20 cellular contexts compared by ENCODE assay signal in the genomic region with DNA sequence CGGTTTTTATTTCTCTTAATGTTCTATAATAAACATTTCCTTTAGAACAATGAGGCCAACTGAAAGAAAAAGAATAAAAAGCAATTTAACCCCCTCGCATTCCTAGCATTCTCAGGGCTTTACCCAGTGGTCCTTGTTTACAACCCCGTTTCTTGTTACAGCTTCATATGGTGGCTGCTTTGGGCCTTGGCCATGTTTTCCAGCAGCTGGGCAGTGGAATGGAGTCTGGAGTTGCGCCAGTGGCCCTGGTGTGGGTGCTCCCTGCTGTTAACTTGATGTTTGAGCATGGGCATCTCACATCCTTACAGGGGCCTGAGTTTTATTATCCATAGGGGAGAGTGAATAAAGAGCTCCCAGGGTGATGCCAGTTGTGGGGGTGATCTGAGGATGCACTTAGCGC. TPM values are rescaled to one million over a fixed set of nuclear protein-coding genes. Genes with fewer than 3 reads are reported as not detected.
DNase-seq lines count a peak whose midpoint lies in the region; ATAC-seq, FAIRE-seq and TF ChIP-seq lines count a peak whose summit lies in the region.
"Had no signal": no experiment of that assay in that cellular context is flagged by ENCODE, and none has a peak within 500 bp of the region (broad histone marks: within the 10 kb centered on the region; RNA-seq: fewer than 3 reads in every experiment).

No MANE protein-coding gene starts in this region.

- no peak overlapping the region for H2BK12ac ChIP-seq in H1 (ENCODE audit: low read depth, low read length)

- DNase-seq in COR-L47 (lab: John Stamatoyannopoulos, UW) (peak; percentile 26), M059J (ENCODE audit: low read depth) (peak; percentile 43), H1 (ENCODE audit: low read depth in 1 of 2, low spot score in 2 of 2) (no peak), neural progenitor cell (ENCODE audit: low spot score) (no peak), hepatocyte (ENCODE audit: low spot score) (no peak)
- no peak for DNase-seq in effector memory CD4-positive, alpha-beta T cell
- DNase-seq: adrenal gland, Caco-2, immature natural killer cell, mesenchymal stem cell, NCI-H1436 treated with DMSO at 0.1 percent for 48 hours, NCI-H2227 treated with DMSO at 0.1 percent for 48 hours, nephron progenitor cell had no signal

- H3K4me1 ChIP-seq in H1 (replicated peaks in 1 of 4; ENCODE audit: control insufficient read depth in 3 of 4, insufficient read depth in 4 of 4, low read length in 3 of 4) (peaks cover 0 to 4% (median under 1%) of the 10 kb centered on the region in 4 experiments; a peak in 2 of 7 replicates), neural progenitor cell (no peaks in the 10 kb centered on the region), hepatocyte (ENCODE audit: insufficient read depth) (no peaks in the 10 kb centered on the region)
- H3K4me1 ChIP-seq in effector memory CD4-positive, alpha-beta T cell (ENCODE audit: control insufficient read depth, insufficient read depth, low read length, poor library complexity, severe bottlenecking): no peaks in the 10 kb centered on the region
- H3K4me1 ChIP-seq: adrenal gland, Caco-2 had no signal

- H3K9ac ChIP-seq in H1 (replicated peaks in 1 of 4; ENCODE audit: extremely low read depth in 1 of 4, low read depth in 3 of 4, low read length in 3 of 4) (no peak overlapping the region), neural progenitor cell (no peak overlapping the region)

- peaks cover 3% of the 10 kb centered on the region for H3K4me1 Mint-ChIP-seq in neural progenitor cell
- H3K4me1 Mint-ChIP-seq: activated T-helper 17 cell treated with anti-CD3 and anti-CD28 coated beads, Interleukin-2, amount 50 U/mL, for 72 hours; immature natural killer cell had no signal

- no peak overlapping the region for H4K91ac ChIP-seq in H1 (replicated peaks; ENCODE audit: insufficient read length, low read length)

- peaks cover 7% of the 10 kb centered on the region for H3K27me3 Mint-ChIP-seq in neural progenitor cell (ENCODE audit: insufficient read depth, low read depth)
- H3K27me3 Mint-ChIP-seq: activated T-helper 17 cell treated with anti-CD3 and anti-CD28 coated beads, Interleukin-2, amount 50 U/mL, for 72 hours had no signal

- H3K23me2 ChIP-seq in H1 (ENCODE audit: low read depth, low read length): no peaks in the 10 kb centered on the region

- TF ChIP-seq EP300 in H1 (IDR thresholded peaks at IDR 0.05; ENCODE audit: borderline replicate concordance in 1 of 2, low read depth in 2 of 2, low read length in 2 of 2): no peak

- FAIRE-seq in H1 (lab: Jason Lieb, UNC): no peak
- FAIRE-seq: endometrium had no signal

- no peak overlapping the region for H3K4me3 Mint-ChIP-seq in neural progenitor cell
- H3K4me3 Mint-ChIP-seq: activated T-helper 17 cell treated with anti-CD3 and anti-CD28 coated beads, Interleukin-2, amount 50 U/mL, for 72 hours; immature natural killer cell; nephron progenitor cell had no signal

- H3K27ac ChIP-seq in H1 (ENCODE audit: low read depth, low read length): no peak overlapping the region
- H3K27ac ChIP-seq in neural progenitor cell: no peak overlapping the region
- no peak overlapping the region for H3K27ac ChIP-seq in effector memory CD4-positive, alpha-beta T cell (ENCODE audit: insufficient read depth, low read length, poor library complexity, severe bottlenecking)
- H3K27ac ChIP-seq in hepatocyte: no peak overlapping the region
- H3K27ac ChIP-seq: adrenal gland, RWPE1 had no signal

- H3K9me3 ChIP-seq in H1 (ENCODE audit: insufficient read depth in 2 of 2, low read depth in 1 of 2, low read length in 1 of 2): no peaks in the 10 kb centered on the region
- no peaks in the 10 kb centered on the region for H3K9me3 ChIP-seq in neural progenitor cell (ENCODE audit: low read depth)
- H3K9me3 ChIP-seq in effector memory CD4-positive, alpha-beta T cell (ENCODE audit: control insufficient read depth, low read length): no peaks in the 10 kb centered on the region
- H3K9me3 ChIP-seq in hepatocyte (ENCODE audit: low read depth): no peaks in the 10 kb centered on the region
- H3K9me3 ChIP-seq: adrenal gland, Caco-2 had no signal

- H3K14ac ChIP-seq in H1 (ENCODE audit: insufficient read length): no peak overlapping the region

- no peaks in the 10 kb centered on the region for H3K9me2 ChIP-seq in hepatocyte (replicated peaks; ENCODE audit: insufficient read depth)

- TF ChIP-seq CTCF in H1 (IDR thresholded peaks at IDR 0.05; ENCODE audit: control extremely low read depth in 1 of 3, insufficient read depth in 1 of 3, low read depth in 1 of 3, low read length in 3 of 3) (no peak), neural progenitor cell (IDR thresholded peaks at IDR 0.05) (no peak), hepatocyte (IDR thresholded peaks at IDR 0.05; ENCODE audit: poor library complexity) (no peak)

- H3K27ac Mint-ChIP-seq in neural progenitor cell: peak overlapping the region; percentile 74
- H3K27ac Mint-ChIP-seq: activated T-helper 17 cell treated with anti-CD3 and anti-CD28 coated beads, Interleukin-2, amount 50 U/mL, for 72 hours; immature natural killer cell had no signal

- WGBS in H1 (ENCODE audit: extremely low coverage in 1 of 2, insufficient coverage in 1 of 2, insufficient read length in 1 of 2, insufficient replicate concordance in 2 of 2, low coverage in 1 of 2, low lambda C conversion rate in 2 of 2, missing lambda C conversion rate in 1 of 2), 2 experiments: 74% methylated on average over 5 of the region's 5 CpGs; no CpG with 5 or more reads in 1 of the 2 experiments
- 81% methylated on average over 5 of the region's 5 CpGs for WGBS in hepatocyte (ENCODE audit: low lambda C conversion rate, missing lambda C conversion rate)

- no peaks in the 10 kb centered on the region for H3K9me3 Mint-ChIP-seq in neural progenitor cell
- H3K9me3 Mint-ChIP-seq: activated T-helper 17 cell treated with anti-CD3 and anti-CD28 coated beads, Interleukin-2, amount 50 U/mL, for 72 hours; immature natural killer cell; nephron progenitor cell had no signal

- no peaks in the 10 kb centered on the region for H3K36me3 Mint-ChIP-seq in neural progenitor cell

- POLR2A ChIA-PET in H1 (lab: Charles Lee; ENCODE audit: partially characterized antibody): interaction anchor here (0.9 to 2.4 kb wide), 5 partner anchors 11 to 122 kb away, joined by 4 to 5 read pairs (median 4); a partner anchor contains a TSS

- no peaks in the 10 kb centered on the region; a peak in 1 of 8 replicates for H3K36me3 ChIP-seq in H1 (ENCODE audit: control insufficient read depth in 2 of 4, insufficient read depth in 4 of 4, low read length in 3 of 4)
- no peaks in the 10 kb centered on the region for H3K36me3 ChIP-seq in neural progenitor cell
- no peaks in the 10 kb centered on the region for H3K36me3 ChIP-seq in effector memory CD4-positive, alpha-beta T cell (ENCODE audit: control insufficient read depth, insufficient read depth, low read length)
- H3K36me3 ChIP-seq in hepatocyte (replicated peaks; ENCODE audit: insufficient read depth, low read depth): no peaks in the 10 kb centered on the region
- H3K36me3 ChIP-seq: adrenal gland had no signal

- CTCF ChIA-PET in H1 (lab: Charles Lee; ENCODE audit: partially characterized antibody): interaction anchor here (0.8 to 2.5 kb wide), 7 partner anchors 10 to 219 kb away, joined by 3 to 6 read pairs (median 4); no protein-coding TSS in a partner anchor

- no peak overlapping the region for H3K23ac ChIP-seq in H1 (ENCODE audit: insufficient read length)

- H3K4me2 ChIP-seq in H1 (ENCODE audit: insufficient read depth in 1 of 2, low read depth in 2 of 2, low read length in 2 of 2) (0 out of 4 replicates have a peak overlapping the region, but pooled peaks of 1 of the 2 experiments have one; percentile 21), neural progenitor cell (no peak overlapping the region), hepatocyte (no peak overlapping the region)

- H3K79me2 ChIP-seq in H1 (ENCODE audit: control insufficient read depth in 1 of 2, insufficient read depth in 2 of 2, low read length in 2 of 2) (no peaks in the 10 kb centered on the region), neural progenitor cell (ENCODE audit: low read depth) (no peaks in the 10 kb centered on the region), hepatocyte (no peaks in the 10 kb centered on the region)

- H3K27me3 ChIP-seq in H1 (replicated peaks in 1 of 4; ENCODE audit: control insufficient read depth in 3 of 4, extremely low read depth in 1 of 4, insufficient read depth in 3 of 4, low read length in 3 of 4) (no peaks in the 10 kb centered on the region), neural progenitor cell (no peaks in the 10 kb centered on the region), hepatocyte (no peaks in the 10 kb centered on the region)
- no peaks in the 10 kb centered on the region for H3K27me3 ChIP-seq in effector memory CD4-positive, alpha-beta T cell (replicated peaks; ENCODE audit: control insufficient read depth, insufficient read depth, low read length, poor library complexity, severe bottlenecking)
- H3K27me3 ChIP-seq: adrenal gland had no signal

- H3K18ac ChIP-seq in H1 (ENCODE audit: extremely low read depth, low read length): no peak overlapping the region

- no peak for TF ChIP-seq RAD21 in H1 (IDR thresholded peaks at IDR 0.05 in 1 of 2, conservative IDR thresholded peaks at IDR 0.05 in 1 of 2; ENCODE audit: low read depth in 2 of 2, low read length in 2 of 2)

- TF ChIP-seq POLR2A in H1 (IDR thresholded peaks at IDR 0.05; ENCODE audit: control extremely low read depth in 1 of 2, low read depth in 2 of 2, low read length in 2 of 2): no peak

- peak overlapping the region; percentile 6 for H4K5ac ChIP-seq in H1 (ENCODE audit: insufficient read length, low read depth, low read length)

- no peaks in the 10 kb centered on the region for H3K79me1 ChIP-seq in H1 (ENCODE audit: low read depth, low read length)

- H2BK120ac ChIP-seq in H1 (replicated peaks; ENCODE audit: low read depth, low read length): no peak overlapping the region

- no peak overlapping the region for H3K56ac ChIP-seq in H1 (replicated peaks; ENCODE audit: insufficient read length, low read depth, low read length)

- H4K20me1 ChIP-seq in H1 (replicated peaks in 1 of 2; ENCODE audit: control insufficient read depth in 1 of 2, insufficient read depth in 2 of 2, low read length in 2 of 2) (no peaks in the 10 kb centered on the region), neural progenitor cell (ENCODE audit: low read depth) (no peaks in the 10 kb centered on the region), hepatocyte (ENCODE audit: insufficient read depth, poor library complexity, severe bottlenecking) (no peaks in the 10 kb centered on the region)

- no peaks in the 10 kb centered on the region for H3F3A ChIP-seq in neural progenitor cell (ENCODE audit: low read depth)

- H2AK5ac ChIP-seq in H1 (ENCODE audit: low read depth, low read length): 0 out of 2 replicates have a peak overlapping the region, but pooled peaks have one; percentile 53

- H3K4ac ChIP-seq in H1 (replicated peaks; ENCODE audit: insufficient read length, low read depth, low read length): no peak overlapping the region

- H2BK20ac ChIP-seq in H1 (ENCODE audit: low read length): no peak overlapping the region

- ATAC-seq in HG03039 (IDR thresholded peaks at IDR 0.05; ENCODE audit: unreplicated experiment): no peak
- no peak for ATAC-seq in HG02870 (IDR thresholded peaks at IDR 0.05; ENCODE audit: unreplicated experiment)
- ATAC-seq: activated T-helper 17 cell treated with anti-CD3 and anti-CD28 coated beads, Interleukin-2, amount 50 U/mL, for 72 hours had no signal

- H2AFZ ChIP-seq in H1 (ENCODE audit: low read length) (no peak overlapping the region), neural progenitor cell (replicated peaks) (no peak overlapping the region), hepatocyte (no peak overlapping the region)

- H4K8ac ChIP-seq in H1 (ENCODE audit: extremely low read depth, insufficient read depth, low read length): no peak overlapping the region

- no peak overlapping the region for H3K4me3 ChIP-seq in H1 (ENCODE audit: extremely low read depth in 1 of 4, insufficient read depth in 2 of 4, low read depth in 3 of 4, low read length in 4 of 4)
- H3K4me3 ChIP-seq in neural progenitor cell: no peak overlapping the region
- no peak overlapping the region for H3K4me3 ChIP-seq in effector memory CD4-positive, alpha-beta T cell (ENCODE audit: insufficient read depth, low read depth, low read length, poor library complexity, severe bottlenecking)
- no peak overlapping the region for H3K4me3 ChIP-seq in hepatocyte
- H3K4me3 ChIP-seq: adrenal gland had no signal

- no peak overlapping the region for H2BK15ac ChIP-seq in H1 (ENCODE audit: low read length)

- H2BK5ac ChIP-seq in H1 (ENCODE audit: low read depth, low read length): no peak overlapping the region

RNA-seq across cellular contexts. Expression of a gene that starts 18.8 kb away (rescaled TPM):
- total RNA-seq in M059J (2014; rRNA removed; shearing (Covaris generic)): not detected in 2 replicates
- 0.20 TPM in 1 of 2 replicates, not detected in the other for total RNA-seq in H1 (2021; fragmentation: NEBNext Ultra II Directional; extraction: Animal tissue kit (Norgen Biotek cat#: 25700))
- 0.02 and 0.06 TPM in 2 replicates for polyA plus RNA-seq in H1 (2011; rRNA removed)
- polyA plus RNA-seq in H1 (2011; cell fraction: cytosol; rRNA removed): 0.10 TPM
- polyA plus RNA-seq in H1 (2011; cell fraction: nucleus; rRNA removed): 0.30 TPM
- polyA plus RNA-seq in H1 (2012, experiment 1 of 2): 0.04 to 0.05 TPM in 2 of 4 replicates, not detected in the others
- not detected for polyA plus RNA-seq in H1 (2012, experiment 2 of 2)
- 0.12 TPM for polyA plus RNA-seq in H1 (2013, experiment 1 of 2)
- polyA plus RNA-seq in H1 (2013, experiment 2 of 2): 0.13 TPM
- 0.24 and 0.79 TPM in 2 replicates for polyA minus RNA-seq in H1 (2011; rRNA and poly(A)+ RNA removed)
- not detected for polyA minus RNA-seq in H1 (2011; cell fraction: cytosol; rRNA and poly(A)+ RNA removed)
- 0.90 TPM for polyA minus RNA-seq in H1 (2011; cell fraction: nucleus; rRNA and poly(A)+ RNA removed)
- not detected in 2 replicates for total RNA-seq in neural progenitor cell (ENCODE audit: low replicate concordance)
- total RNA-seq in hepatocyte: 0.53 TPM in 1 of 2 replicates, not detected in the other
- not detected in 2 replicates for polyA plus RNA-seq in hepatocyte
- total RNA-seq: cerebellum, glomerular endothelial cell had no signal

RNA-seq across cellular contexts. Expression of a gene that starts 57.8 kb away (rescaled TPM):
- total RNA-seq in M059J (2014; rRNA removed; shearing (Covaris generic)): 216 and 278 TPM in 2 replicates
- 170 and 173 TPM in 2 replicates for total RNA-seq in H1 (2021; fragmentation: NEBNext Ultra II Directional; extraction: Animal tissue kit (Norgen Biotek cat#: 25700))
- polyA plus RNA-seq in H1 (2011; rRNA removed): 51.9 and 74.5 TPM in 2 replicates
- polyA plus RNA-seq in H1 (2011; cell fraction: cytosol; rRNA removed): 98.6 TPM
- 20.6 TPM for polyA plus RNA-seq in H1 (2011; cell fraction: nucleus; rRNA removed)
- polyA plus RNA-seq in H1 (2012, experiment 1 of 2): 98.2 to 158 TPM (median 111 TPM) in 4 replicates
- polyA plus RNA-seq in H1 (2012, experiment 2 of 2): 22.4 TPM
- 83.8 TPM for polyA plus RNA-seq in H1 (2013, experiment 1 of 2)
- 85.3 TPM for polyA plus RNA-seq in H1 (2013, experiment 2 of 2)
- 78.7 and 87.3 TPM in 2 replicates for polyA minus RNA-seq in H1 (2011; rRNA and poly(A)+ RNA removed)
- polyA minus RNA-seq in H1 (2011; cell fraction: cytosol; rRNA and poly(A)+ RNA removed): 59.3 TPM
- polyA minus RNA-seq in H1 (2011; cell fraction: nucleus; rRNA and poly(A)+ RNA removed): 32.8 TPM
- total RNA-seq in neural progenitor cell (ENCODE audit: low replicate concordance): 210 and 263 TPM in 2 replicates
- 141 and 147 TPM in 2 replicates for total RNA-seq in hepatocyte
- polyA plus RNA-seq in hepatocyte: 54.8 and 67.7 TPM in 2 replicates

Comparison
In these comparisons a context has a peak if more than half of its experiments do, and no peak if none do; other contexts are left out.
1. DNase-seq: peak in COR-L47 (single experiment) and M059J (single experiment); none in H1 (0 of 2), neural progenitor cell (single experiment), effector memory CD4-positive, alpha-beta T cell (0 of 3) and hepatocyte (single experiment).